ENCODE assay signal across 2 cellular contexts in the genomic region with DNA sequence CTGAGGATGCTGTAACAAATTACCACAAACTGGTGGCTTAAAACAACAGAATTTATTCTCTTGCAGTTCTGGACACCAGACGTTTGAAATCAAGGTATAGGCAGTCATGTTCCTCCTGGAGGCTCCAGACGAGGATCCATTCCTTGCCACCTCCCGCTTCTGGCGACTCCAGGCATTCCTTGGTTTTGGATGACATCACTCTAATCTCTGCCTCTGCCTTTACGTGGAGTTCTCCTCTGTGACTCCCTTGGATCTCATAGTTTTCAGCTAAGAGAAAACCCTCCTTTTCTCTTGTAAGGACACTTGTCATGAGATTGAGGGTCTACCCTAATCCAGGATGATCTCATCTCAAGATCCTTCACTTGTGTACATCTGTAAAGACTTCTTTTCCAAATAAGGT.
TF ChIP-seq lines count a peak whose summit lies in the region.

No MANE protein-coding gene starts in this region.

TF ChIP-seq in HepG2, 621 proteins besides CTCF, POLR2A, EP300 and RAD21:
- TF ChIP-seq BHLHE40 (IDR thresholded peaks at IDR 0.05; ENCODE audit: low read length): no peak
- no peak for TF ChIP-seq TBX2 (CRISPR knock-in tag; IDR thresholded peaks at IDR 0.05; ENCODE audit: borderline replicate concordance)
- TF ChIP-seq ATF7 (IDR thresholded peaks at IDR 0.05): peak; percentile 56
- no peak for TF ChIP-seq ATF7 (CRISPR knock-in tag; IDR thresholded peaks at IDR 0.05)

TF ChIP-seq in HEK293, 187 proteins besides CTCF, POLR2A, EP300 and RAD21:
- TF ChIP-seq, protein P1, sequence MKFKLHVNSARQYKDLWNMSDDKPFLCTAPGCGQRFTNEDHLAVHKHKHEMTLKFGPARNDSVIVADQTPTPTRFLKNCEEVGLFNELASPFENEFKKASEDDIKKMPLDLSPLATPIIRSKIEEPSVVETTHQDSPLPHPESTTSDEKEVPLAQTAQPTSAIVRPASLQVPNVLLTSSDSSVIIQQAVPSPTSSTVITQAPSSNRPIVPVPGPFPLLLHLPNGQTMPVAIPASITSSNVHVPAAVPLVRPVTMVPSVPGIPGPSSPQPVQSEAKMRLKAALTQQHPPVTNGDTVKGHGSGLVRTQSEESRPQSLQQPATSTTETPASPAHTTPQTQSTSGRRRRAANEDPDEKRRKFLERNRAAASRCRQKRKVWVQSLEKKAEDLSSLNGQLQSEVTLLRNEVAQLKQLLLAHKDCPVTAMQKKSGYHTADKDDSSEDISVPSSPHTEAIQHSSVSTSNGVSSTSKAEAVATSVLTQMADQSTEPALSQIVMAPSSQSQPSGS (tag by site-specific recombination; IDR thresholded peaks at IDR 0.05; ENCODE audit: low read depth): peak; percentile 78
- TF ChIP-seq ZBTB17 (tag by site-specific recombination; IDR thresholded peaks at IDR 0.05) (no peak), ZNF473 (tag by site-specific recombination; IDR thresholded peaks at IDR 0.05) (no peak)
